Comparison of ENCODE assay signal across 12 cellular contexts in genomic region chr6:35810831-35811698, GRCh38. TPM values are rescaled to one million over a fixed set of nuclear protein-coding genes. Genes with fewer than 3 reads are reported as not detected.
A peak's percentile ranks its signal among the peaks of the same experiment; 100 is the strongest.
DNase-seq lines count a peak whose midpoint lies in the region; ATAC-seq and TF ChIP-seq lines count a peak whose summit lies in the region.
"Had no signal": no experiment of that assay in that cellular context is flagged by ENCODE, and none has a peak within 500 bp of the region (broad histone marks: within the 10 kb centered on the region; RNA-seq: fewer than 3 reads in every experiment).

No MANE protein-coding gene starts in this region.

- peaks cover 4% of the 10 kb centered on the region for H3K27me3 Mint-ChIP-seq in activated CD8-positive, alpha-beta memory T cell treated with anti-CD3 and anti-CD28 coated beads, Interleukin-2, amount 10 ng/mL, durations not matched to agents 7 days and 5 days

- no peak overlapping the region for H3K4me3 Mint-ChIP-seq in activated CD8-positive, alpha-beta memory T cell treated with anti-CD3 and anti-CD28 coated beads, Interleukin-2, amount 10 ng/mL, durations not matched to agents 7 days and 5 days
- H3K4me3 Mint-ChIP-seq: CD4-positive, alpha-beta T cell had no signal

- no peak for TF ChIP-seq CTCF in fibroblast of the aortic adventitia (IDR thresholded peaks at IDR 0.05; ENCODE audit: insufficient read depth, low read length)
- no peak for TF ChIP-seq CTCF in testis (IDR thresholded peaks at IDR 0.05)

- no peaks in the 10 kb centered on the region for H3K36me3 ChIP-seq in testis (ENCODE audit: low read depth, missing control alignments)
- H3K36me3 ChIP-seq: sigmoid colon had no signal

- no peak for DNase-seq in activated CD8-positive, alpha-beta memory T cell treated with anti-CD3 and anti-CD28 coated beads, Interleukin-2, amount 10 ng/mL, durations not matched to agents 7 days and 5 days
- DNase-seq in activated CD8-positive, alpha-beta memory T cell treated with anti-CD3 and anti-CD28 coated beads, Interleukin-2, amount 50 U/mL, for 48 hours = no peak
- DNase-seq in RKO (ENCODE audit: low spot score) = peak; percentile 94
- DNase-seq in fibroblast of the aortic adventitia (ENCODE audit: low read depth) = peak; percentile 24
- peak; percentile 7 for DNase-seq in testis
- DNase-seq in OCI-M1 (lab: John Stamatoyannopoulos, UW) = no peak
- no peak for DNase-seq in amniotic stem cell (lab: John Stamatoyannopoulos, UW)
- DNase-seq: activated T-cell treated with anti-CD3 and anti-CD28 coated beads, Interleukin-2, amount 50 U/mL, for 72 hours; CD4-positive, alpha-beta T cell; sigmoid colon had no signal

- no peak overlapping the region for H3K27ac ChIP-seq in testis
- H3K27ac ChIP-seq: sigmoid colon had no signal

- H3K9me3 Mint-ChIP-seq in activated CD8-positive, alpha-beta memory T cell treated with anti-CD3 and anti-CD28 coated beads, Interleukin-2, amount 10 ng/mL, durations not matched to agents 7 days and 5 days (ENCODE audit: low read depth) = no peaks in the 10 kb centered on the region
- H3K9me3 Mint-ChIP-seq: activated T-cell treated with anti-CD3 and anti-CD28 coated beads, Interleukin-2, amount 50 U/mL, for 72 hours; CD4-positive, alpha-beta T cell had no signal

- peak overlapping the region; percentile 55 for H3K27ac Mint-ChIP-seq in activated CD8-positive, alpha-beta memory T cell treated with anti-CD3 and anti-CD28 coated beads, Interleukin-2, amount 10 ng/mL, durations not matched to agents 7 days and 5 days
- H3K27ac Mint-ChIP-seq: activated T-cell treated with anti-CD3 and anti-CD28 coated beads, Interleukin-2, amount 50 U/mL, for 72 hours; CD4-positive, alpha-beta T cell had no signal

- H3K27me3 ChIP-seq in testis = no peaks in the 10 kb centered on the region

- no peaks in the 10 kb centered on the region for H3K9me3 ChIP-seq in testis
- H3K9me3 ChIP-seq: sigmoid colon had no signal

- H3K4me3 ChIP-seq in fibroblast of the aortic adventitia (ENCODE audit: low read depth, low read length) = no peak overlapping the region
- H3K4me3 ChIP-seq in testis = no peak overlapping the region
- H3K4me3 ChIP-seq: sigmoid colon had no signal

- CTCF ChIA-PET in activated CD8-positive, alpha-beta memory T cell treated with anti-CD3 and anti-CD28 coated beads, Interleukin-2, amount 10 ng/mL, durations not matched to agents 7 days and 5 days (lab: Charles Lee) = no interaction called here

- no peaks in the 10 kb centered on the region for H3K36me3 Mint-ChIP-seq in activated CD8-positive, alpha-beta memory T cell treated with anti-CD3 and anti-CD28 coated beads, Interleukin-2, amount 10 ng/mL, durations not matched to agents 7 days and 5 days

- ATAC-seq in activated CD8-positive, alpha-beta memory T cell treated with anti-CD3 and anti-CD28 coated beads, Interleukin-2, amount 10 ng/mL, durations not matched to agents 7 days and 5 days = peak; percentile 72
- no peak for ATAC-seq in GM18498 (IDR thresholded peaks at IDR 0.05; ENCODE audit: unreplicated experiment)

- TF ChIP-seq POLR2A in testis (IDR thresholded peaks at IDR 0.05) = no peak

- H3K4me1 Mint-ChIP-seq in activated CD8-positive, alpha-beta memory T cell treated with anti-CD3 and anti-CD28 coated beads, Interleukin-2, amount 10 ng/mL, durations not matched to agents 7 days and 5 days = peaks cover 10% of the 10 kb centered on the region

- 77 to 82% methylated on average over 15 to 17 of the region's 17 CpGs for WGBS in testis, 2 donors

- intact Hi-C loops in testis (cut with DNase I; ENCODE audit: low total_unique reads) = no loop called here

- no peaks in the 10 kb centered on the region for H3K4me1 ChIP-seq in testis
- H3K4me1 ChIP-seq: sigmoid colon had no signal

RNA-seq across cellular contexts. Expression of gene LHFPL5, which starts 5.9 kb away (rescaled TPM):
- not detected for total RNA-seq in activated CD8-positive, alpha-beta memory T cell treated with anti-CD3 and anti-CD28 coated beads, Interleukin-2, amount 10 ng/mL, durations not matched to agents 7 days and 5 days
- total RNA-seq in fibroblast of the aortic adventitia (ENCODE audit: low replicate concordance) = not detected in 2 replicates
- total RNA-seq in testis = under 1 TPM; 0.24 to 0.50 TPM
- polyA plus RNA-seq in testis (ENCODE audit: insufficient read depth, low read depth, low replicate concordance) = not detected
- total RNA-seq: activated T-cell treated with anti-CD3 and anti-CD28 coated beads, Interleukin-2, amount 50 U/mL, for 72 hours; CD4-positive, alpha-beta T cell; SK-MEL-5 had no signal

RNA-seq across cellular contexts. Expression of gene CLPS, which starts 13.9 kb away (rescaled TPM):
- not detected for total RNA-seq in activated CD8-positive, alpha-beta memory T cell treated with anti-CD3 and anti-CD28 coated beads, Interleukin-2, amount 10 ng/mL, durations not matched to agents 7 days and 5 days
- not detected in 2 replicates for total RNA-seq in fibroblast of the aortic adventitia (ENCODE audit: low replicate concordance)
- 1 to 10 TPM in 1 of 2 donors, not detected in 1; 1.2 TPM for total RNA-seq in testis
- not detected for polyA plus RNA-seq in testis (ENCODE audit: insufficient read depth, low read depth, low replicate concordance)
- total RNA-seq: activated T-cell treated with anti-CD3 and anti-CD28 coated beads, Interleukin-2, amount 50 U/mL, for 72 hours; CD4-positive, alpha-beta T cell; sigmoid colon; SK-MEL-5 had no signal

RNA-seq across cellular contexts. Expression of gene CLPSL1, which starts 30.2 kb away (rescaled TPM):
- total RNA-seq in activated CD8-positive, alpha-beta memory T cell treated with anti-CD3 and anti-CD28 coated beads, Interleukin-2, amount 10 ng/mL, durations not matched to agents 7 days and 5 days = not detected
- total RNA-seq in fibroblast of the aortic adventitia (ENCODE audit: low replicate concordance) (not detected in 2 replicates), testis (not detected)
- polyA plus RNA-seq in testis (ENCODE audit: insufficient read depth, low read depth, low replicate concordance) = not detected
- total RNA-seq: activated T-cell treated with anti-CD3 and anti-CD28 coated beads, Interleukin-2, amount 50 U/mL, for 72 hours; CD4-positive, alpha-beta T cell; sigmoid colon; SK-MEL-5 had no signal
- polyA plus RNA-seq: sigmoid colon had no signal

RNA-seq across cellular contexts. Expression of gene CLPSL2, which starts 34.7 kb away (rescaled TPM):
- not detected for total RNA-seq in activated CD8-positive, alpha-beta memory T cell treated with anti-CD3 and anti-CD28 coated beads, Interleukin-2, amount 10 ng/mL, durations not matched to agents 7 days and 5 days
- total RNA-seq in fibroblast of the aortic adventitia (ENCODE audit: low replicate concordance) = not detected in 2 replicates
- not detected for total RNA-seq in testis
- not detected for polyA plus RNA-seq in testis (ENCODE audit: insufficient read depth, low read depth, low replicate concordance)
- total RNA-seq: activated T-cell treated with anti-CD3 and anti-CD28 coated beads, Interleukin-2, amount 50 U/mL, for 72 hours; CD4-positive, alpha-beta T cell; sigmoid colon; SK-MEL-5 had no signal
- polyA plus RNA-seq: sigmoid colon had no signal

Comparison
In these comparisons a context has a peak if more than half of its experiments do, and no peak if none do; other contexts are left out.
1. DNase-seq: peak in RKO (single experiment), fibroblast of the aortic adventitia (single experiment) and testis (single experiment); none in activated CD8-positive, alpha-beta memory T cell treated with anti-CD3 and anti-CD28 coated beads, Interleukin-2, amount 10 ng/mL, durations not matched to agents 7 days and 5 days (single experiment), activated CD8-positive, alpha-beta memory T cell treated with anti-CD3 and anti-CD28 coated beads, Interleukin-2, amount 50 U/mL, for 48 hours (single experiment), OCI-M1 (single experiment) and amniotic stem cell (single experiment).